In genomic region chr2:17969661-17970060, GRCh38 we compare ENCODE assay signal across 26 cellular contexts.
"Had no signal": no experiment of that assay in that cellular context is flagged by ENCODE, and none has a peak within 500 bp of the region (broad histone marks: within the 10 kb centered on the region; RNA-seq: fewer than 3 reads in every experiment).

No MANE protein-coding gene starts in this region.

- H3K27ac ChIP-seq: body of pancreas, cardiac muscle cell, hepatocyte, neutrophil, ovary, right lobe of liver, thyroid gland, upper lobe of right lung, VCaP had no signal

- DNase-seq: activated CD4-positive, alpha-beta T cell treated with anti-CD3 and anti-CD28 coated beads for 4 hours; activated CD4-positive, alpha-beta T cell treated with anti-CD3 and anti-CD28 coated beads, Interleukin-2, amount 50 U/mL, for 4 hours; activated gamma-delta T cell treated with Interleukin-2 at 50 U/mL for 16 hours; activated naive CD8-positive, alpha-beta T cell treated with anti-CD3 and anti-CD28 coated beads, Interleukin-2, amount 50 U/mL, for 24 hours; body of pancreas; cortex of kidney; glutamatergic neuron; left cardiac atrium; mammary epithelial cell; naive B cell; nephron progenitor cell; ovary; right lobe of liver; small intestine; stimulated activated CD4-positive, alpha-beta T cell treated with anti-CD3 and anti-CD28 coated beads, Interleukin-4, amount 100 ng/mL, for 24 hours; stimulated activated naive CD8-positive, alpha-beta T cell treated with anti-CD3 and anti-CD28 coated beads, Interleukin-15, amount 100 ng/mL, for 72 hours; T-helper 9 cell; thyroid gland; upper lobe of right lung had no signal

- H3K4me1 ChIP-seq: body of pancreas, right lobe of liver, thyroid gland had no signal

- H3K27me3 Mint-ChIP-seq: progenitor cell of endocrine pancreas; stimulated activated naive CD8-positive, alpha-beta T cell treated with anti-CD3 and anti-CD28 coated beads, Interleukin-15, amount 100 ng/mL, for 72 hours had no signal

- H3K27ac Mint-ChIP-seq: activated naive CD4-positive, alpha-beta T cell treated with anti-CD3 and anti-CD28 coated beads, Interleukin-2, amount 50 U/mL, for 24 hours; activated naive CD8-positive, alpha-beta T cell treated with anti-CD3 and anti-CD28 coated beads, Interleukin-2, amount 50 U/mL, for 24 hours; naive B cell; nephron progenitor cell; progenitor cell of endocrine pancreas; stimulated activated effector memory CD8-positive, alpha-beta T cell treated with anti-CD3 and anti-CD28 coated beads, Interleukin-12 subunit alpha, Interleukin-12 subunit beta, amount 100 ng/mL, for 72 hours; stimulated activated naive CD8-positive, alpha-beta T cell treated with anti-CD3 and anti-CD28 coated beads, Interleukin-15, amount 100 ng/mL, for 72 hours had no signal

- H3K4me3 Mint-ChIP-seq: activated naive CD4-positive, alpha-beta T cell treated with anti-CD3 and anti-CD28 coated beads, Interleukin-2, amount 50 U/mL, for 24 hours; activated naive CD8-positive, alpha-beta T cell treated with anti-CD3 and anti-CD28 coated beads, Interleukin-2, amount 50 U/mL, for 24 hours; naive B cell; nephron progenitor cell; stimulated activated effector memory CD8-positive, alpha-beta T cell treated with anti-CD3 and anti-CD28 coated beads, Interleukin-12 subunit alpha, Interleukin-12 subunit beta, amount 100 ng/mL, for 72 hours; stimulated activated naive CD8-positive, alpha-beta T cell treated with anti-CD3 and anti-CD28 coated beads, Interleukin-15, amount 100 ng/mL, for 72 hours had no signal

- ATAC-seq: activated naive CD8-positive, alpha-beta T cell treated with anti-CD3 and anti-CD28 coated beads, Interleukin-2, amount 50 U/mL, for 24 hours; body of pancreas; left cardiac atrium; right lobe of liver; stimulated activated effector memory CD8-positive, alpha-beta T cell treated with anti-CD3 and anti-CD28 coated beads, Interleukin-12 subunit alpha, Interleukin-12 subunit beta, amount 100 ng/mL, for 72 hours; stimulated activated naive CD8-positive, alpha-beta T cell treated with anti-CD3 and anti-CD28 coated beads, Interleukin-15, amount 100 ng/mL, for 72 hours; upper lobe of right lung had no signal

- H3K27me3 ChIP-seq: body of pancreas, cardiac muscle cell, hepatocyte, neutrophil, ovary, right lobe of liver, thyroid gland, upper lobe of right lung had no signal

- H3K4me3 ChIP-seq: body of pancreas, cardiac muscle cell, hepatocyte, ovary, right lobe of liver, thyroid gland, upper lobe of right lung had no signal

- H3K4me1 Mint-ChIP-seq: activated naive CD4-positive, alpha-beta T cell treated with anti-CD3 and anti-CD28 coated beads, Interleukin-2, amount 50 U/mL, for 24 hours; activated naive CD8-positive, alpha-beta T cell treated with anti-CD3 and anti-CD28 coated beads, Interleukin-2, amount 50 U/mL, for 24 hours; stimulated activated effector memory CD8-positive, alpha-beta T cell treated with anti-CD3 and anti-CD28 coated beads, Interleukin-12 subunit alpha, Interleukin-12 subunit beta, amount 100 ng/mL, for 72 hours; stimulated activated naive CD8-positive, alpha-beta T cell treated with anti-CD3 and anti-CD28 coated beads, Interleukin-15, amount 100 ng/mL, for 72 hours had no signal

- H3K9me3 Mint-ChIP-seq: activated naive CD4-positive, alpha-beta T cell treated with anti-CD3 and anti-CD28 coated beads, Interleukin-2, amount 50 U/mL, for 24 hours; activated naive CD8-positive, alpha-beta T cell treated with anti-CD3 and anti-CD28 coated beads, Interleukin-2, amount 50 U/mL, for 24 hours; nephron progenitor cell; stimulated activated effector memory CD8-positive, alpha-beta T cell treated with anti-CD3 and anti-CD28 coated beads, Interleukin-12 subunit alpha, Interleukin-12 subunit beta, amount 100 ng/mL, for 72 hours; stimulated activated naive CD8-positive, alpha-beta T cell treated with anti-CD3 and anti-CD28 coated beads, Interleukin-15, amount 100 ng/mL, for 72 hours had no signal

- H3K36me3 ChIP-seq: cardiac muscle cell, neutrophil, ovary, right lobe of liver, thyroid gland, upper lobe of right lung had no signal

- H3K9me3 ChIP-seq: body of pancreas, neutrophil, ovary, right lobe of liver, thyroid gland, upper lobe of right lung had no signal

- H3K36me3 Mint-ChIP-seq: activated naive CD4-positive, alpha-beta T cell treated with anti-CD3 and anti-CD28 coated beads, Interleukin-2, amount 50 U/mL, for 24 hours; naive B cell; stimulated activated effector memory CD8-positive, alpha-beta T cell treated with anti-CD3 and anti-CD28 coated beads, Interleukin-12 subunit alpha, Interleukin-12 subunit beta, amount 100 ng/mL, for 72 hours had no signal
